Comparison of ENCODE assay signal across 9 cellular contexts in the genomic region with DNA sequence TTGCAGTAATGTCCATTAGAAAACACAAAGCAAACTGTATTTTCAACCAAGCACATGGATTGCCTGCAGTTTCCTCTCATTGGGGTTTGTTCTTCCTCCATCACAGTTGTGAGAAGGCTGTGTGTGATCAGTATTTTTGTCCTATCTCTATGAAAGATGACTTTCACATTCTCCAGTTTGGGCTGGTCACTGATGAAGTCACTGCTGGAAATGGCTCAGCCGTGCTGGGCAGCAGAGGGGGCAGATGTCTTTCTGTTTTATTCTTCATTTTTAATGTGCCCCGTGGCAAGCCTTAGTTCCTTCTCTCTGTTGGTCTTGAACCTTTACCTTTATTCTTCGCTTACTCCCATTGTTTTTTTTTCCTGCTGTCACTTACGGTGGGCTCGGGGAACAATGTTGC.
DNase-seq lines count a peak whose midpoint lies in the region; ATAC-seq and TF ChIP-seq lines count a peak whose summit lies in the region.
"Had no signal": no experiment of that assay in that cellular context is flagged by ENCODE, and none has a peak within 500 bp of the region (broad histone marks: within the 10 kb centered on the region; RNA-seq: fewer than 3 reads in every experiment).

No MANE protein-coding gene starts in this region.

- no peaks in the 10 kb centered on the region for H4K20me1 ChIP-seq in BLaER1

- DNase-seq in NCI-H69 (lab: John Stamatoyannopoulos, UW) (peak; percentile 82), fibroblast of the aortic adventitia (ENCODE audit: low read depth) (peak; percentile 63), nephron progenitor cell (no peak), iPS-NIHi7 (ENCODE audit: extremely low spot score) (no peak)
- DNase-seq in stimulated activated naive B cell treated with anti-CD40 and anti-IgM and Interleukin-4, amounts not matched to agents 10 μg/mL and 1 μg/mL and 100 μg/mL, for 72 hours: no peak
- no peak for DNase-seq in stimulated activated CD4-positive, alpha-beta T cell treated with anti-CD3 and anti-CD28 coated beads, Interleukin-4, amount 100 ng/mL, for 1 hour

- H3K4me3 Mint-ChIP-seq in nephron progenitor cell: peak overlapping the region; percentile 74
- H3K4me3 Mint-ChIP-seq in stimulated activated naive B cell treated with anti-CD40 and anti-IgM and Interleukin-4, amounts not matched to agents 10 μg/mL and 1 μg/mL and 100 μg/mL, for 72 hours: peak overlapping the region in 1 of 2 donors; percentile 22
- H3K4me3 Mint-ChIP-seq: stimulated activated naive CD8-positive, alpha-beta T cell treated with anti-CD3 and anti-CD28 coated beads, Interleukin-15, Interleukin-2, amounts not matched to agents 100 ng/mL and 50 ng/mL, for 24 hours had no signal

- H3K27ac Mint-ChIP-seq in nephron progenitor cell: no peak overlapping the region
- no peak overlapping the region for H3K27ac Mint-ChIP-seq in stimulated activated naive B cell treated with anti-CD40 and anti-IgM and Interleukin-4, amounts not matched to agents 10 μg/mL and 1 μg/mL and 100 μg/mL, for 72 hours
- H3K27ac Mint-ChIP-seq: stimulated activated naive CD8-positive, alpha-beta T cell treated with anti-CD3 and anti-CD28 coated beads, Interleukin-15, Interleukin-2, amounts not matched to agents 100 ng/mL and 50 ng/mL, for 24 hours had no signal

- peaks cover 10% of the 10 kb centered on the region; the same call in 1 of the 2 replicates for H3K4me1 ChIP-seq in BLaER1

- H3K9me3 Mint-ChIP-seq in nephron progenitor cell: peaks cover under 1% of the 10 kb centered on the region
- H3K9me3 Mint-ChIP-seq in stimulated activated naive B cell treated with anti-CD40 and anti-IgM and Interleukin-4, amounts not matched to agents 10 μg/mL and 1 μg/mL and 100 μg/mL, for 72 hours: peaks cover 0 to 4% of the 10 kb centered on the region in 2 donors

- no peaks in the 10 kb centered on the region for H3K36me3 Mint-ChIP-seq in nephron progenitor cell (ENCODE audit: low read depth)
- H3K36me3 Mint-ChIP-seq in stimulated activated naive B cell treated with anti-CD40 and anti-IgM and Interleukin-4, amounts not matched to agents 10 μg/mL and 1 μg/mL and 100 μg/mL, for 72 hours: no peaks in the 10 kb centered on the region

- H3K9ac ChIP-seq in BLaER1: no peak overlapping the region

- no peak for ATAC-seq in stimulated activated naive B cell treated with anti-CD40 and anti-IgM and Interleukin-4, amounts not matched to agents 10 μg/mL and 1 μg/mL and 100 μg/mL, for 72 hours (replicated peaks)
- no peak for ATAC-seq in GM19324 (IDR thresholded peaks at IDR 0.05; ENCODE audit: low FRiP score, unreplicated experiment)

- peak overlapping the region; percentile 65 for H3K4me2 ChIP-seq in BLaER1

- H3K4me3 ChIP-seq in BLaER1 (peak overlapping the region; percentile 40), fibroblast of the aortic adventitia (ENCODE audit: low read depth, low read length) (no peak overlapping the region)

- H3K27me3 Mint-ChIP-seq in nephron progenitor cell (ENCODE audit: low read depth, poor library complexity): peaks cover 21% of the 10 kb centered on the region
- H3K27me3 Mint-ChIP-seq in stimulated activated naive B cell treated with anti-CD40 and anti-IgM and Interleukin-4, amounts not matched to agents 10 μg/mL and 1 μg/mL and 100 μg/mL, for 72 hours: peaks cover 8 to 10% of the 10 kb centered on the region in 2 donors

- H3K27ac ChIP-seq in BLaER1: no peak overlapping the region

- peaks cover 8% of the 10 kb centered on the region; the same call in 1 of the 2 replicates for H3K27me3 ChIP-seq in BLaER1

- H3K36me3 ChIP-seq in BLaER1: no peaks in the 10 kb centered on the region

- no peak for TF ChIP-seq CTCF in fibroblast of the aortic adventitia (IDR thresholded peaks at IDR 0.05; ENCODE audit: insufficient read depth, low read length)
- no peak for TF ChIP-seq CTCF in nephron progenitor cell (IDR thresholded peaks at IDR 0.05)

- no peaks in the 10 kb centered on the region for H3K9me3 ChIP-seq in BLaER1

- peaks cover 11% of the 10 kb centered on the region for H3K4me1 Mint-ChIP-seq in nephron progenitor cell
- peaks cover 5 to 8% of the 10 kb centered on the region in 2 donors for H3K4me1 Mint-ChIP-seq in stimulated activated naive B cell treated with anti-CD40 and anti-IgM and Interleukin-4, amounts not matched to agents 10 μg/mL and 1 μg/mL and 100 μg/mL, for 72 hours

Comparison
In these comparisons a context has a peak if more than half of its experiments do, and no peak if none do; other contexts are left out.
1. DNase-seq: peak in NCI-H69 (single experiment) and fibroblast of the aortic adventitia (single experiment); none in nephron progenitor cell (single experiment), stimulated activated naive B cell treated with anti-CD40 and anti-IgM and Interleukin-4, amounts not matched to agents 10 μg/mL and 1 μg/mL and 100 μg/mL, for 72 hours (single experiment), stimulated activated CD4-positive, alpha-beta T cell treated with anti-CD3 and anti-CD28 coated beads, Interleukin-4, amount 100 ng/mL, for 1 hour (single experiment) and iPS-NIHi7 (single experiment).